12 cellular contexts compared by ENCODE assay signal in the genomic region with DNA sequence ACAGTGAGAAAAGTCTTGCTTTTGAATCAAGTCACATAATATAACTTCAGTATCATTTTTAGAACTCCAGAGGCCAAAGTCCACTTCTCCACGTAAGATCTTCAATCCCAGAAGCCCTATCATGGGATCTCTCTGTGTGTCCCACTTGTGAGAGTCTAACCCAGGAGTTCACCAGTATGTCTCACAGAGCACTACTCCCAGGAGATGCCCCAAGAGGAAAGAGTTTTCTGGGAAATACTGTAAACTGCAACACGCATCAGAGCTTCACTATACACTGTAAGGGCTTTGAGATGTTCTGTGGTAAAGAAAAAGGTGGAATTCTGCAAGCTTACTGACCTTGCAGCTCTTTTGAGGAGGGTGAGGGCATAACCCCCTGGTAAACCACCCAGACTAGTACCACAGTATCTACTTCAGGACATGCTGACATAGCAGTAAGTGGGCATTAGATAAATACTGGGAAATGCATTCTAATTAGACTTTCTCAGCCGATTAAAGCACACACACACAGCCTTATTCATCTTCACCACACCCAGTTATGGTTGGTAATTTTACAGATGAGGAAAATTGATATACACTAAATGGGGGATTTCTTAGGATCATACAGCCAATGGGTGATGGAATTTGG. TPM values are rescaled to one million over a fixed set of nuclear protein-coding genes. Genes with fewer than 3 reads are reported as not detected.
DNase-seq lines count a peak whose midpoint lies in the region; ATAC-seq and TF ChIP-seq lines count a peak whose summit lies in the region.
"Had no signal": no experiment of that assay in that cellular context is flagged by ENCODE, and none has a peak within 500 bp of the region (broad histone marks: within the 10 kb centered on the region; RNA-seq: fewer than 3 reads in every experiment).

No MANE protein-coding gene starts in this region.

- no peak for TF ChIP-seq POLR2A in erythroblast (IDR thresholded peaks at IDR 0.05; ENCODE audit: low read length)

- H3K4me1 ChIP-seq in lower lobe of right lung (peaks cover 57% of the 10 kb centered on the region), upper lobe of right lung (peaks cover 42% of the 10 kb centered on the region)

- ATAC-seq in lower lobe of right lung (peak in 1 of 2 donors; percentile 21), upper lobe of right lung (no peak)

- intact Hi-C loops in lower lobe of right lung (cut with DNase I): no loop called here
- intact Hi-C loops in upper lobe of right lung (cut with DNase I): no loop called here

- H3K9me3 ChIP-seq in lower lobe of right lung (no peaks in the 10 kb centered on the region), upper lobe of right lung (no peaks in the 10 kb centered on the region)
- H3K9me3 ChIP-seq: MG63 had no signal

- TF ChIP-seq CTCF in epithelial cell of esophagus (IDR thresholded peaks at IDR 0.05; ENCODE audit: insufficient read depth, low read depth, low read length, missing control alignments): no peak
- TF ChIP-seq CTCF in lower lobe of right lung (IDR thresholded peaks at IDR 0.05): no peak
- TF ChIP-seq CTCF in upper lobe of right lung (IDR thresholded peaks at IDR 0.05): no peak

- H3K27ac ChIP-seq in lower lobe of right lung (peak overlapping the region; percentile 7), upper lobe of right lung (peak overlapping the region; percentile 40)

- H3K27me3 ChIP-seq in lower lobe of right lung (ENCODE audit: low read depth): no peaks in the 10 kb centered on the region
- no peaks in the 10 kb centered on the region for H3K27me3 ChIP-seq in upper lobe of right lung
- H3K27me3 ChIP-seq: MG63 had no signal

- DNase-seq in SK-MEL-5 (ENCODE audit: low read depth, low spot score): peak; percentile 35
- DNase-seq in epithelial cell of esophagus (ENCODE audit: low read depth): peak; percentile 35
- DNase-seq in lower lobe of right lung: no peak
- no peak for DNase-seq in upper lobe of right lung
- DNase-seq in NCI-H1694 (lab: John Stamatoyannopoulos, UW): no peak
- no peak for DNase-seq in NCI-H2196 (lab: John Stamatoyannopoulos, UW; ENCODE audit: unreplicated experiment)
- no peak for DNase-seq in erythroblast (lab: John Stamatoyannopoulos, UW)
- DNase-seq: activated naive CD4-positive, alpha-beta T cell treated with anti-CD3 and anti-CD28 coated beads, Interleukin-2, amount 10 ng/mL, durations not matched to agents 7 days and 5 days; MG63; NCI-H2171; T-helper 9 cell had no signal

- in situ Hi-C loops in SK-MEL-5 (cut with HindIII; ENCODE audit: low pct_unique_long_range_greater_than_20kb, low sequenced_read_pairs): no loop called here

- H3K36me3 ChIP-seq in lower lobe of right lung: no peaks in the 10 kb centered on the region
- no peaks in the 10 kb centered on the region for H3K36me3 ChIP-seq in upper lobe of right lung
- H3K36me3 ChIP-seq: MG63 had no signal

- H3K4me3 ChIP-seq in epithelial cell of esophagus (ENCODE audit: low read length) (no peak overlapping the region), lower lobe of right lung (no peak overlapping the region), upper lobe of right lung (no peak overlapping the region)
- H3K4me3 ChIP-seq: coronary artery, MG63 had no signal

RNA-seq across cellular contexts. Expression of gene DCBLD1, which starts 12.3 kb away (rescaled TPM):
- 6.5 and 10.1 TPM in 2 replicates for total RNA-seq in SK-MEL-5 (2014; rRNA removed; shearing (Covaris generic))
- 7.0 and 14.3 TPM in 2 replicates for polyA plus RNA-seq in SK-MEL-5 (2015; cell fraction: cytosol; rRNA removed)
- polyA plus RNA-seq in SK-MEL-5 (2015; cell fraction: nucleus; rRNA removed): 20.5 and 43.0 TPM in 2 replicates
- total RNA-seq in lower lobe of right lung: 18.3 TPM
- total RNA-seq in upper lobe of right lung: 19.5 TPM

Comparison
In these comparisons a context has a peak if more than half of its experiments do, and no peak if none do; other contexts are left out.
1. DNase-seq: peak in SK-MEL-5 (single experiment) and epithelial cell of esophagus (single experiment); none in lower lobe of right lung (single experiment), upper lobe of right lung (single experiment), NCI-H1694 (single experiment), NCI-H2196 (single experiment) and erythroblast (0 of 2).